17 cellular contexts compared by ENCODE assay signal in the genomic region with DNA sequence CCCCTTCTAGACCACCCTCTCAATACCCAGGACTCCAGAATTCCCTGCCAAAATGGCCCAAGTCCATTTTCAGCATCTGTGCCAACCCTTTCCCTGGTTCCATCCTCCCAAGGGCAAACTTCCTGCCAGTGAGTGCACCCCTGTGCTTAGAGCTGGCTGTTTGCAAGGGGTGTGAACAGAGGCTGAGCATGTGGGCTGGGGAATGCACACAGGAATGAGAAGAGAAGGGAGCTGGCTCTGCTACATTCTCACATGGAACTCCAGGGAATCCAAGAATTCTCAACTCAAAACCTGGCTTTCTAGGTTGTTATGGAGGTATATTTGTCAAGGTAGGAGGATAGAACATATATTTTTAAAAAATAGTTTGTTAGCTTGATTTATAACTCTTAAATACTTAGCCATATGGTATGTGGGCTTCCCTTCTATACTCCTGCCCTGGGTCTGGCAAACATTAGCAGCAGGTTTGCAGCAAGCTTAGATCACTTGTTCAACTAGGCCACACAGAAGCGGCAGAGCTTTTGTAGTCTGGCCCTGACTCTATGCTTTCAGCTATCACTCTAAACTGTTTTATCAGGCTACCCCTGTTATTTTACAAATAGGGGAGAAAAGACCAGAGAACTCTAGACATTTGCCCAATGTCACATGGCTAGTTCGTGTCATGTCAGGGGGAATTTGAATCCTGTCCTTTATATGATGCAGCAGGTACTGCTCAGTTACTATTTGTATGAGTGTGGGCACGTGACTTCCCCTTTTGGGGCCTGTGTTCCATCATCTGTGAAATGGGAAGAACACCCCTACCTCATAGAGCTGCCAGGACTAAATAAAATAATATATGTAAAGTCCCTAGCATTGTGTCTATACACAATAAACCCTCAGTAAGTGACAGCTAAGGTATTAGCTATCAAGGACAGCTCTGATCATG. TPM values are rescaled to one million over a fixed set of nuclear protein-coding genes. Genes with fewer than 3 reads are reported as not detected.
A peak's percentile ranks its signal among the peaks of the same experiment; 100 is the strongest.
DNase-seq lines count a peak whose midpoint lies in the region; ATAC-seq and TF ChIP-seq lines count a peak whose summit lies in the region.
"Had no signal": no experiment of that assay in that cellular context is flagged by ENCODE, and none has a peak within 500 bp of the region (broad histone marks: within the 10 kb centered on the region; RNA-seq: fewer than 3 reads in every experiment).

No MANE protein-coding gene starts in this region.

- H3K4me3 ChIP-seq in right cardiac atrium (ENCODE audit: low read length) (no peak overlapping the region), lower lobe of right lung (no peak overlapping the region)
- H3K4me3 ChIP-seq: A549, body of pancreas, smooth muscle cell had no signal

- 90% methylated on average over 3 of the region's 3 CpGs for WGBS in right cardiac atrium

- TF ChIP-seq CTCF in lower lobe of right lung (IDR thresholded peaks at IDR 0.05): no peak

- DNase-seq in Right ventricle myocardium superior (no peak), right cardiac atrium (no peak), lower lobe of right lung (no peak), kidney glomerular epithelial cell (lab: John Stamatoyannopoulos, UW) (no peak)
- no peak for DNase-seq in activated naive CD4-positive, alpha-beta T cell treated with Interleukin-2 at 50 U/mL for 16 hours
- DNase-seq: activated naive CD4-positive, alpha-beta T cell treated with anti-CD3 and anti-CD28 coated beads, Interleukin-2, amount 10 ng/mL, durations not matched to agents 7 days and 5 days; activated T-cell treated with anti-CD3 and anti-CD28 coated beads for 4 hours; body of pancreas; EL; HCEC 1CT; NCI-H1436 treated with DMSO at 0.1 percent for 48 hours had no signal

- H3K27me3 ChIP-seq in right cardiac atrium (ENCODE audit: control insufficient read depth, insufficient read depth): no peaks in the 10 kb centered on the region
- H3K27me3 ChIP-seq in lower lobe of right lung (ENCODE audit: low read depth): no peaks in the 10 kb centered on the region
- H3K27me3 ChIP-seq: body of pancreas had no signal

- H3K36me3 ChIP-seq in lower lobe of right lung: no peaks in the 10 kb centered on the region

- H3K27ac ChIP-seq in right cardiac atrium (ENCODE audit: low read length) (no peak overlapping the region), angular gyrus (ENCODE audit: low read depth, low read length) (peak overlapping the region; percentile 15), lower lobe of right lung (peak overlapping the region; percentile 13)
- H3K27ac ChIP-seq: A549, body of pancreas had no signal

- ATAC-seq in Right ventricle myocardium superior (ENCODE audit: poor library complexity) (peak; percentile 58), right cardiac atrium (no peak), lower lobe of right lung (peak; percentile 68 to 83), GM19023 (IDR thresholded peaks at IDR 0.05; ENCODE audit: unreplicated experiment) (no peak), GM18502 (IDR thresholded peaks at IDR 0.05; ENCODE audit: poor library complexity, unreplicated experiment) (no peak)
- ATAC-seq: A549; body of pancreas; stimulated activated effector memory CD8-positive, alpha-beta T cell treated with anti-CD3 and anti-CD28 coated beads, Interleukin-12 subunit alpha, Interleukin-12 subunit beta, amount 100 ng/mL, for 72 hours had no signal

- no peaks in the 10 kb centered on the region for H3K4me1 ChIP-seq in right cardiac atrium (ENCODE audit: control insufficient read depth, insufficient read depth, low read length)
- H3K4me1 ChIP-seq in lower lobe of right lung: peaks cover 8% of the 10 kb centered on the region
- H3K4me1 ChIP-seq: body of pancreas had no signal

- intact Hi-C loops in Right ventricle myocardium superior (cut with DNase I): no loop called here
- intact Hi-C loops in right cardiac atrium (cut with DNase I): no loop called here
- intact Hi-C loops in lower lobe of right lung (cut with DNase I): no loop called here

- no peaks in the 10 kb centered on the region for H3K9me3 ChIP-seq in right cardiac atrium (ENCODE audit: control insufficient read depth, low read length)
- no peaks in the 10 kb centered on the region for H3K9me3 ChIP-seq in lower lobe of right lung
- H3K9me3 ChIP-seq: A549, body of pancreas had no signal

RNA-seq across cellular contexts. Expression of a gene that starts 8.1 kb away (rescaled TPM):
- total RNA-seq in Right ventricle myocardium superior (24.2 TPM), right cardiac atrium (10 to 100 TPM; 10.3 to 20.2 (median 16.0) TPM), lower lobe of right lung (56.6 TPM)
- polyA plus RNA-seq in right cardiac atrium: 20.7 TPM

RNA-seq across cellular contexts. Expression of a gene that starts 38.8 kb away (rescaled TPM):
- total RNA-seq in Right ventricle myocardium superior: 2.2 TPM
- 1 to 10 TPM; 2.5 to 3.1 (median 2.9) TPM for total RNA-seq in right cardiac atrium
- polyA plus RNA-seq in right cardiac atrium: 1.5 TPM
- 9.3 TPM for total RNA-seq in lower lobe of right lung

RNA-seq across cellular contexts. Expression of a gene that starts 55.1 kb away (rescaled TPM):
- 0.11 TPM for total RNA-seq in Right ventricle myocardium superior
- total RNA-seq in right cardiac atrium: under 1 TPM in 1 of 4 donors, not detected in 3; 0.34 TPM
- polyA plus RNA-seq in right cardiac atrium: not detected
- total RNA-seq in lower lobe of right lung: not detected
- total RNA-seq: body of pancreas had no signal

Comparison
In these comparisons a context has a peak if more than half of its experiments do, and no peak if none do; other contexts are left out.
1. ATAC-seq: peak in Right ventricle myocardium superior (single experiment) and lower lobe of right lung (2 of 2); none in right cardiac atrium (0 of 2), GM19023 (single experiment) and GM18502 (single experiment).